In genomic region chr20:5705827-5706226, GRCh38 we compare ENCODE assay signal across 23 cellular contexts. TPM values are rescaled to one million over a fixed set of nuclear protein-coding genes. Genes with fewer than 3 reads are reported as not detected.
DNase-seq lines count a peak whose midpoint lies in the region; ATAC-seq, FAIRE-seq and TF ChIP-seq lines count a peak whose summit lies in the region.
"Had no signal": no experiment of that assay in that cellular context is flagged by ENCODE, and none has a peak within 500 bp of the region (broad histone marks: within the 10 kb centered on the region; RNA-seq: fewer than 3 reads in every experiment).

No MANE protein-coding gene starts in this region.

- H2BK12ac ChIP-seq in H1 (ENCODE audit: low read depth, low read length), result no peak overlapping the region

- H3K4ac ChIP-seq in H1 (replicated peaks; ENCODE audit: insufficient read length, low read depth, low read length), result no peak overlapping the region

- ATAC-seq in mucosa of descending colon (no peak), HG03175 (IDR thresholded peaks at IDR 0.05; ENCODE audit: unreplicated experiment) (no peak)

- H3K9ac ChIP-seq in OCI-LY1 (ENCODE audit: low read length), result no peak overlapping the region
- H3K9ac ChIP-seq in H1 (replicated peaks in 1 of 4; ENCODE audit: extremely low read depth in 1 of 4, low read depth in 3 of 4, low read length in 3 of 4), result no peak overlapping the region

- H3K27ac ChIP-seq in OCI-LY1 (ENCODE audit: low read depth, low read length, poor library complexity, severe bottlenecking) (peak overlapping the region; percentile 40), H1 (ENCODE audit: low read depth, low read length) (no peak overlapping the region)
- H3K27ac ChIP-seq: 22Rv1 had no signal

- H2BK15ac ChIP-seq in H1 (ENCODE audit: low read length), result no peak overlapping the region

- no peak overlapping the region for H3K4me2 ChIP-seq in OCI-LY1 (ENCODE audit: low read length)
- no peak overlapping the region for H3K4me2 ChIP-seq in H1 (ENCODE audit: insufficient read depth in 1 of 2, low read depth in 2 of 2, low read length in 2 of 2)

- no peaks in the 10 kb centered on the region for H3F3A ChIP-seq in OCI-LY1 (ENCODE audit: insufficient read depth, low read length)

- TF ChIP-seq CTCF in OCI-LY1 (IDR thresholded peaks at IDR 0.05; ENCODE audit: low read length), result no peak
- no peak for TF ChIP-seq CTCF in H1 (IDR thresholded peaks at IDR 0.05; ENCODE audit: control extremely low read depth in 1 of 3, insufficient read depth in 1 of 3, low read depth in 1 of 3, low read length in 3 of 3)
- TF ChIP-seq CTCF in mucosa of descending colon (IDR thresholded peaks at IDR 0.05), result no peak

- H3K14ac ChIP-seq in H1 (ENCODE audit: insufficient read length), result no peak overlapping the region

- WGBS in H1 (ENCODE audit: extremely low coverage in 1 of 2, insufficient coverage in 1 of 2, insufficient read length in 1 of 2, insufficient replicate concordance in 2 of 2, low coverage in 1 of 2, low lambda C conversion rate in 2 of 2, missing lambda C conversion rate in 1 of 2), 2 experiments, result 89% methylated on average over 6 of the region's 6 CpGs; no CpG with 5 or more reads in 1 of the 2 experiments

- no peak for TF ChIP-seq POLR2A in H1 (IDR thresholded peaks at IDR 0.05; ENCODE audit: control extremely low read depth in 1 of 2, low read depth in 2 of 2, low read length in 2 of 2)

- DNase-seq in NCI-H82 (lab: John Stamatoyannopoulos, UW) (peak; percentile 45), NCI-H82 treated with DMSO at 0.1 percent for 48 hours (lab: John Stamatoyannopoulos, UW; ENCODE audit: unreplicated experiment) (no peak), H1 (ENCODE audit: low read depth in 1 of 2, low spot score in 2 of 2) (no peak), mucosa of descending colon (no peak), epidermal melanocyte (ENCODE audit: insufficient read length, low spot score) (no peak)
- DNase-seq: ACHN; BE2C; CD8-positive, alpha-beta memory T cell; DMS 273 treated with DMSO at 0.1 percent for 48 hours; DMS79; H7; KG1; MM.1S; NCI-H1417; NCI-H187 treated with DMSO at 0.1 percent for 48 hours; NCI-H446; NCI-H524 treated with DMSO at 0.1 percent for 48 hours; SIG-M5 had no signal

- no peak overlapping the region for H2AK5ac ChIP-seq in H1 (ENCODE audit: low read depth, low read length)

- intact Hi-C loops in mucosa of descending colon (cut with DNase I, micrococcal nuclease), result no loop called here

- TF ChIP-seq EP300 in H1 (IDR thresholded peaks at IDR 0.05; ENCODE audit: borderline replicate concordance in 1 of 2, low read depth in 2 of 2, low read length in 2 of 2), result no peak

- H3K9me3 ChIP-seq in OCI-LY1 (ENCODE audit: low read length) (no peaks in the 10 kb centered on the region), H1 (ENCODE audit: insufficient read depth in 2 of 2, low read depth in 1 of 2, low read length in 1 of 2) (peaks cover 0 to 2% of the 10 kb centered on the region in 2 experiments; a peak in 1 of 4 replicates), mucosa of descending colon (no peaks in the 10 kb centered on the region)
- H3K9me3 ChIP-seq: BE2C had no signal

- no peak overlapping the region for H3K56ac ChIP-seq in H1 (replicated peaks; ENCODE audit: insufficient read length, low read depth, low read length)

- CTCF ChIA-PET in H1 (lab: Charles Lee; ENCODE audit: partially characterized antibody), result no interaction called here

- no peak for TF ChIP-seq RAD21 in H1 (IDR thresholded peaks at IDR 0.05 in 1 of 2, conservative IDR thresholded peaks at IDR 0.05 in 1 of 2; ENCODE audit: low read depth in 2 of 2, low read length in 2 of 2)

- POLR2A ChIA-PET in H1 (lab: Charles Lee; ENCODE audit: partially characterized antibody), result no interaction called here

- H3K9me2 ChIP-seq in OCI-LY1 (ENCODE audit: low read depth, low read length), result no peaks in the 10 kb centered on the region

- H3K79me2 ChIP-seq in OCI-LY1 (ENCODE audit: insufficient read depth, low read length), result no peaks in the 10 kb centered on the region
- H3K79me2 ChIP-seq in H1 (ENCODE audit: control insufficient read depth in 1 of 2, insufficient read depth in 2 of 2, low read length in 2 of 2), result no peaks in the 10 kb centered on the region

- no peak overlapping the region for H2BK120ac ChIP-seq in H1 (replicated peaks; ENCODE audit: low read depth, low read length)

- no peak overlapping the region for H4K5ac ChIP-seq in H1 (ENCODE audit: insufficient read length, low read depth, low read length)

- no peak overlapping the region for H4K8ac ChIP-seq in H1 (ENCODE audit: extremely low read depth, insufficient read depth, low read length)

- H4K91ac ChIP-seq in H1 (replicated peaks; ENCODE audit: insufficient read length, low read length), result no peak overlapping the region

- H3K4me3 ChIP-seq in OCI-LY1 (ENCODE audit: low read depth, low read length, poor library complexity, severe bottlenecking), result no peak overlapping the region
- H3K4me3 ChIP-seq in H1 (ENCODE audit: extremely low read depth in 1 of 4, insufficient read depth in 2 of 4, low read depth in 3 of 4, low read length in 4 of 4), result no peak overlapping the region
- H3K4me3 ChIP-seq in mucosa of descending colon, result no peak overlapping the region

- no peaks in the 10 kb centered on the region for H3K27me3 ChIP-seq in OCI-LY1 (ENCODE audit: insufficient read depth, low read length)
- H3K27me3 ChIP-seq in H1 (replicated peaks in 1 of 4; ENCODE audit: control insufficient read depth in 3 of 4, extremely low read depth in 1 of 4, insufficient read depth in 3 of 4, low read length in 3 of 4), result no peaks in the 10 kb centered on the region

- H2BK5ac ChIP-seq in H1 (ENCODE audit: low read depth, low read length), result no peak overlapping the region

- no peaks in the 10 kb centered on the region for H3K23me2 ChIP-seq in H1 (ENCODE audit: low read depth, low read length)

- FAIRE-seq in H1 (lab: Jason Lieb, UNC), result no peak
- FAIRE-seq: GM18507, RCC 7860 had no signal

- no peak overlapping the region for H3K18ac ChIP-seq in H1 (ENCODE audit: extremely low read depth, low read length)

- H3K79me1 ChIP-seq in H1 (ENCODE audit: low read depth, low read length), result no peaks in the 10 kb centered on the region

- no peak overlapping the region for H2BK20ac ChIP-seq in H1 (ENCODE audit: low read length)

- H3K4me1 ChIP-seq in OCI-LY1 (ENCODE audit: insufficient read depth, low read length, severe bottlenecking) (peaks cover 29% of the 10 kb centered on the region), H1 (replicated peaks in 1 of 4; ENCODE audit: control insufficient read depth in 3 of 4, insufficient read depth in 4 of 4, low read length in 3 of 4) (0 out of 7 replicates have a peak, but pooled peaks cover 0 to 2% (median 0%) of the 10 kb centered on the region in 4 experiments), mucosa of descending colon (ENCODE audit: low read depth) (no peaks in the 10 kb centered on the region)
- H3K4me1 ChIP-seq: BE2C had no signal

- no peaks in the 10 kb centered on the region for H4K20me1 ChIP-seq in OCI-LY1 (ENCODE audit: insufficient read depth, low read length)
- H4K20me1 ChIP-seq in H1 (replicated peaks in 1 of 2; ENCODE audit: control insufficient read depth in 1 of 2, insufficient read depth in 2 of 2, low read length in 2 of 2), result no peaks in the 10 kb centered on the region

- H2AFZ ChIP-seq in OCI-LY1 (ENCODE audit: low read length) (no peak overlapping the region), H1 (ENCODE audit: low read length) (0 out of 2 replicates have a peak overlapping the region, but pooled peaks have one; percentile 7)

- H3K23ac ChIP-seq in H1 (ENCODE audit: insufficient read length), result no peak overlapping the region

- H3K36me3 ChIP-seq in OCI-LY1 (ENCODE audit: insufficient read depth, low read length) (no peaks in the 10 kb centered on the region), H1 (ENCODE audit: control insufficient read depth in 2 of 4, insufficient read depth in 4 of 4, low read length in 3 of 4) (no peaks in the 10 kb centered on the region), mucosa of descending colon (ENCODE audit: low read depth) (no peaks in the 10 kb centered on the region)
- H3K36me3 ChIP-seq: BE2C had no signal

TF ChIP-seq in H1, 55 proteins besides CTCF, POLR2A, EP300 and RAD21:
- no peak for TF ChIP-seq YY1 (IDR thresholded peaks at IDR 0.05; ENCODE audit: low read depth, low read length)
- no peak for TF ChIP-seq SIX5 (IDR thresholded peaks at IDR 0.05; ENCODE audit: low read depth, low read length)
- no peak for TF ChIP-seq SIN3A (conservative IDR thresholded peaks at IDR 0.05 in 1 of 2, IDR thresholded peaks at IDR 0.05 in 1 of 2; ENCODE audit: low read depth in 1 of 2, low read length in 2 of 2)
- TF ChIP-seq EGR1 (IDR thresholded peaks at IDR 0.05; ENCODE audit: borderline replicate concordance, low read depth, low read length), result no peak
- no peak for TF ChIP-seq NRF1 (IDR thresholded peaks at IDR 0.05; ENCODE audit: low read depth, low read length)
- TF ChIP-seq ATF3 (IDR thresholded peaks at IDR 0.05; ENCODE audit: insufficient read depth, low read depth, low read length), result no peak
- TF ChIP-seq BRCA1 (IDR thresholded peaks at IDR 0.05; ENCODE audit: low read depth, low read length), result no peak
- TF ChIP-seq RFX5 (IDR thresholded peaks at IDR 0.05; ENCODE audit: borderline replicate concordance, low read depth, low read length), result no peak
- TF ChIP-seq, protein P1, sequence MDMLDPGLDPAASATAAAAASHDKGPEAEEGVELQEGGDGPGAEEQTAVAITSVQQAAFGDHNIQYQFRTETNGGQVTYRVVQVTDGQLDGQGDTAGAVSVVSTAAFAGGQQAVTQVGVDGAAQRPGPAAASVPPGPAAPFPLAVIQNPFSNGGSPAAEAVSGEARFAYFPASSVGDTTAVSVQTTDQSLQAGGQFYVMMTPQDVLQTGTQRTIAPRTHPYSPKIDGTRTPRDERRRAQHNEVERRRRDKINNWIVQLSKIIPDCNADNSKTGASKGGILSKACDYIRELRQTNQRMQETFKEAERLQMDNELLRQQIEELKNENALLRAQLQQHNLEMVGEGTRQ (IDR thresholded peaks at IDR 0.05; ENCODE audit: low read length), result no peak
- no peak for TF ChIP-seq CBX8 (IDR thresholded peaks at IDR 0.05; ENCODE audit: borderline replicate concordance, low read depth, low read length)
TF ChIP-seq in H1: peak in this region for 0.

RNA-seq across cellular contexts. Expression of gene SHLD1, which starts 44.4 kb away (rescaled TPM):
- total RNA-seq in H1 (2021; fragmentation: NEBNext Ultra II Directional; extraction: Animal tissue kit (Norgen Biotek cat#: 25700)), result 4.2 and 4.5 TPM in 2 replicates
- polyA plus RNA-seq in H1 (2011; rRNA removed), result 4.4 and 6.5 TPM in 2 replicates
- polyA plus RNA-seq in H1 (2011; cell fraction: cytosol; rRNA removed), result 5.9 TPM
- 2.7 TPM for polyA plus RNA-seq in H1 (2011; cell fraction: nucleus; rRNA removed)
- 4.0 to 5.2 TPM (median 4.2 TPM) in 4 replicates for polyA plus RNA-seq in H1 (2012, experiment 1 of 2)
- polyA plus RNA-seq in H1 (2012, experiment 2 of 2), result 8.6 TPM
- polyA plus RNA-seq in H1 (2013, experiment 1 of 2), result 4.9 TPM
- 4.2 TPM for polyA plus RNA-seq in H1 (2013, experiment 2 of 2)
- polyA minus RNA-seq in H1 (2011; rRNA and poly(A)+ RNA removed), result 1.9 and 2.8 TPM in 2 replicates
- polyA minus RNA-seq in H1 (2011; cell fraction: cytosol; rRNA and poly(A)+ RNA removed), result not detected
- 5.6 TPM for polyA minus RNA-seq in H1 (2011; cell fraction: nucleus; rRNA and poly(A)+ RNA removed)
- total RNA-seq in mucosa of descending colon, result 1 to 10 TPM; 7.5 to 8.3 (median 8.0) TPM
